In the genomic region with DNA sequence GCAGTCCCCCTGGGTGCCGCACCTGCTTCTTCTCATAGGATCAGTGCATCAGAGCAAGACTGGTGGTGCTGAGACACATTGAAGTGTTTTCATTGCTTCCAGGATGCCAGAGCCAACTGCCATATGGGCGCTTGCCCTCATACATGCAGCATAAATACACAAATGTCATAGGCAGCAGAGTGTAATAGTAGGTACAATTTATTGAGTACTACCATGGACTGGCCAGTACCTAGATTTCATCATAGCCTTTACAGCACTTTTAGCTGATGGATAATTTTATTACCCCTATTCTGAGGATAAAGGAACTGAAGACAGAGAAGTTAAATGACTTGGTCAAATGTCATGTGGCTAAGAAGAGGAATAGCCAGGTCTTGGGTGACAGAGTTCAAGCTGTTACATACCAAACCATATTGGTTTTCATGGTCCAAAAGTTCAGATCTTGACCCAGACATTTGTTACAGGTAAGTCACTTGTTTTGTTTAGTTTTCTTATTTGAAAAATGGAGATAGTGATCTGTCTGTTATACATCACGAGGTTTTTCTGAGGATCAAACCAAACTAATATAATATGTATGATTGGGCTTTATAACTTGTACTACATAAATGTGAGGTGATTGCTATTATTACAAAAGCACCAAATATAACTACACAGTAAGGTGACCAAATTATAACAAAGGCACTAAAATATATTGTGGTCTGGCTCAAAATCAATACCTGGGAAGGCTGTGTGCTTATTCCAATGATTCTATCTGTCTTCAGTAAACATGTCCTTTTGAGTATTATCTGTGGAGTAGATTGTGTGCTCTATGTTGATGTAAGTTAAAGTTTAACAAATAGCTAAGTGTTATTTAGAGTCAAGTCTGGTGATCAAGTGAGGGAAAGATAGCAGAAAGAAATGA, we compare ENCODE assay signal across 21 cellular contexts.
"Had no signal": no experiment of that assay in that cellular context is flagged by ENCODE, and none has a peak within 500 bp of the region (broad histone marks: within the 10 kb centered on the region; RNA-seq: fewer than 3 reads in every experiment).

No MANE protein-coding gene starts in this region.

- H3K27ac ChIP-seq: SK-N-MC, WERI-Rb-1 had no signal

- H3K36me3 ChIP-seq: MG63, WERI-Rb-1 had no signal

- H3K27me3 Mint-ChIP-seq: activated CD4-positive, alpha-beta T cell treated with anti-CD3 and anti-CD28 coated beads for 36 hours; activated CD8-positive, alpha-beta T cell treated with anti-CD3 and anti-CD28 coated beads for 36 hours; activated naive CD4-positive, alpha-beta T cell treated with anti-CD3 and anti-CD28 coated beads, Interleukin-2, amount 10 ng/mL, durations not matched to agents 7 days and 5 days; activated naive CD8-positive, alpha-beta T cell treated with anti-CD3 and anti-CD28 coated beads for 36 hours had no signal

- H3K4me1 Mint-ChIP-seq: activated CD4-positive, alpha-beta T cell treated with anti-CD3 and anti-CD28 coated beads for 36 hours; activated naive CD4-positive, alpha-beta T cell treated with anti-CD3 and anti-CD28 coated beads, Interleukin-2, amount 10 ng/mL, durations not matched to agents 7 days and 5 days; activated naive CD8-positive, alpha-beta T cell treated with anti-CD3 and anti-CD28 coated beads for 36 hours had no signal

- DNase-seq: activated CD4-positive, alpha-beta T cell treated with anti-CD3 and anti-CD28 coated beads for 36 hours; activated CD4-positive, alpha-beta T cell treated with anti-CD3 and anti-CD28 coated beads, Interleukin-2, amount 50 U/mL, for 1 hour; activated CD8-positive, alpha-beta memory T cell treated with anti-CD3 and anti-CD28 coated beads, Interleukin-2, amount 50 U/mL, for 4 hours; activated CD8-positive, alpha-beta T cell treated with anti-CD3 and anti-CD28 coated beads for 36 hours; activated gamma-delta T cell treated with Interleukin-2 at 50 U/mL for 16 hours; activated naive CD4-positive, alpha-beta T cell treated with anti-CD3 and anti-CD28 coated beads, Interleukin-2, amount 10 ng/mL, durations not matched to agents 7 days and 5 days; activated naive CD8-positive, alpha-beta T cell treated with anti-CD3 and anti-CD28 coated beads for 36 hours; activated T-cell treated with anti-CD3 and anti-CD28 coated beads, Interleukin-2, amount 50 U/mL, for 72 hours; caudate nucleus; KG1; MG63; NCI-H1105; NCI-H146; NCI-H187 treated with DMSO at 0.1 percent for 48 hours; NCI-H2081 treated with DMSO at 0.1 percent for 48 hours; PC-3; SHP77 treated with DMSO at 0.1 percent for 48 hours; T-helper 1 cell; WERI-Rb-1 had no signal

- ATAC-seq: activated CD4-positive, alpha-beta T cell treated with anti-CD3 and anti-CD28 coated beads for 36 hours; activated CD8-positive, alpha-beta T cell treated with anti-CD3 and anti-CD28 coated beads for 36 hours; activated T-cell treated with anti-CD3 and anti-CD28 coated beads, Interleukin-2, amount 50 U/mL, for 72 hours; PC-3 had no signal

- H3K27ac Mint-ChIP-seq: activated CD4-positive, alpha-beta T cell treated with anti-CD3 and anti-CD28 coated beads for 36 hours; activated CD8-positive, alpha-beta T cell treated with anti-CD3 and anti-CD28 coated beads for 36 hours; activated naive CD4-positive, alpha-beta T cell treated with anti-CD3 and anti-CD28 coated beads, Interleukin-2, amount 10 ng/mL, durations not matched to agents 7 days and 5 days; activated naive CD8-positive, alpha-beta T cell treated with anti-CD3 and anti-CD28 coated beads for 36 hours; activated T-cell treated with anti-CD3 and anti-CD28 coated beads, Interleukin-2, amount 50 U/mL, for 72 hours; activated T-helper 2 cell treated with anti-CD3 and anti-CD28 coated beads, Interferon-gamma antibody, Interleukin-2, Interleukin-4, amounts not matched to agents 10 μg/mL and 5 μg/mL and 100 μg/mL, durations not matched to agents 14 hours and 24 hours and 36 hours had no signal

- H3K9me3 ChIP-seq: MG63 had no signal

- H3K4me3 ChIP-seq: MG63, SK-N-MC had no signal

- H3K36me3 Mint-ChIP-seq: activated naive CD4-positive, alpha-beta T cell treated with anti-CD3 and anti-CD28 coated beads, Interleukin-2, amount 10 ng/mL, durations not matched to agents 7 days and 5 days; activated naive CD8-positive, alpha-beta T cell treated with anti-CD3 and anti-CD28 coated beads for 36 hours had no signal

- H3K9me3 Mint-ChIP-seq: activated CD8-positive, alpha-beta T cell treated with anti-CD3 and anti-CD28 coated beads for 36 hours; activated naive CD4-positive, alpha-beta T cell treated with anti-CD3 and anti-CD28 coated beads, Interleukin-2, amount 10 ng/mL, durations not matched to agents 7 days and 5 days; activated naive CD8-positive, alpha-beta T cell treated with anti-CD3 and anti-CD28 coated beads for 36 hours; activated T-cell treated with anti-CD3 and anti-CD28 coated beads, Interleukin-2, amount 50 U/mL, for 72 hours; activated T-helper 2 cell treated with anti-CD3 and anti-CD28 coated beads, Interferon-gamma antibody, Interleukin-2, Interleukin-4, amounts not matched to agents 10 μg/mL and 5 μg/mL and 100 μg/mL, durations not matched to agents 14 hours and 24 hours and 36 hours had no signal

- H3K4me3 Mint-ChIP-seq: activated CD4-positive, alpha-beta T cell treated with anti-CD3 and anti-CD28 coated beads for 36 hours; activated CD8-positive, alpha-beta T cell treated with anti-CD3 and anti-CD28 coated beads for 36 hours; activated naive CD4-positive, alpha-beta T cell treated with anti-CD3 and anti-CD28 coated beads, Interleukin-2, amount 10 ng/mL, durations not matched to agents 7 days and 5 days; activated naive CD8-positive, alpha-beta T cell treated with anti-CD3 and anti-CD28 coated beads for 36 hours; activated T-cell treated with anti-CD3 and anti-CD28 coated beads, Interleukin-2, amount 50 U/mL, for 72 hours had no signal

- H3K27me3 ChIP-seq: MG63 had no signal
